In genomic region chr7:47460251-47460989, GRCh38 we compare ENCODE assay signal across 11 cellular contexts.
DNase-seq lines count a peak whose midpoint lies in the region; ATAC-seq, FAIRE-seq and TF ChIP-seq lines count a peak whose summit lies in the region.
"Had no signal": no experiment of that assay in that cellular context is flagged by ENCODE, and none has a peak within 500 bp of the region (broad histone marks: within the 10 kb centered on the region; RNA-seq: fewer than 3 reads in every experiment).

No MANE protein-coding gene starts in this region.

- ATAC-seq in heart right ventricle = no peak
- ATAC-seq in Right ventricle myocardium superior (ENCODE audit: poor library complexity) = no peak
- no peak for ATAC-seq in HepG2
- ATAC-seq in activated T-cell treated with anti-CD3 and anti-CD28 coated beads, Interleukin-2, amount 50 U/mL, for 4 hours = no peak
- no peak for ATAC-seq in HG02642 (IDR thresholded peaks at IDR 0.05; ENCODE audit: poor library complexity, unreplicated experiment)
- ATAC-seq: activated T-helper 17 cell treated with anti-CD3 and anti-CD28 coated beads, Interleukin-2, amount 50 U/mL, for 72 hours; GM23338 had no signal

- no peak overlapping the region for H3K9ac ChIP-seq in HepG2 (ENCODE audit: insufficient read depth, low read depth, low read length)
- no peak overlapping the region for H3K9ac ChIP-seq in endodermal cell (ENCODE audit: extremely low read depth, low read length, poor library complexity, severe bottlenecking)

- H3K9me3 ChIP-seq in heart right ventricle = no peaks in the 10 kb centered on the region
- no peaks in the 10 kb centered on the region for H3K9me3 ChIP-seq in HepG2 (ENCODE audit: low read length)
- H3K9me3 ChIP-seq in endodermal cell (ENCODE audit: control insufficient read depth, low read length) = no peaks in the 10 kb centered on the region

- no peaks in the 10 kb centered on the region for H3K9me3 Mint-ChIP-seq in endodermal cell
- no peaks in the 10 kb centered on the region for H3K9me3 Mint-ChIP-seq in activated T-cell treated with anti-CD3 and anti-CD28 coated beads, Interleukin-2, amount 50 U/mL, for 4 hours
- H3K9me3 Mint-ChIP-seq: activated T-helper 17 cell treated with anti-CD3 and anti-CD28 coated beads, Interleukin-2, amount 50 U/mL, for 72 hours; GM23338 had no signal

- WGBS in heart right ventricle, 2 donors = 77 to 83% methylated on average over 11 of the region's 11 CpGs
- WGBS in HepG2 (ENCODE audit: low lambda C conversion rate) = 96% methylated on average over 8 of the region's 11 CpGs
- WGBS in endodermal cell (ENCODE audit: insufficient coverage in 1 of 2, insufficient read length in 1 of 2), 2 experiments = 92 to 94% methylated on average over 7 to 11 of the region's 11 CpGs

- peaks cover 62% of the 10 kb centered on the region for H4K20me1 ChIP-seq in HepG2 (ENCODE audit: insufficient read depth, low read length)

- intact Hi-C loops in heart right ventricle (cut with DNase I) = no loop called here
- intact Hi-C loops in Right ventricle myocardium superior (cut with DNase I) = no loop called here
- intact Hi-C loops in HepG2 (cut with micrococcal nuclease; ENCODE audit: unreplicated experiment) = no loop called here

- no peak overlapping the region for H3K27ac Mint-ChIP-seq in endodermal cell
- H3K27ac Mint-ChIP-seq: activated T-helper 17 cell treated with anti-CD3 and anti-CD28 coated beads, Interleukin-2, amount 50 U/mL, for 72 hours; GM23338 had no signal

- no TSS peak for BruUV-seq in HepG2 (replicated peaks; lab: Mats Ljungman, UMichigan)

- H3K4me3 ChIP-seq in heart right ventricle (no peak overlapping the region), HepG2 (replicated peaks in 1 of 3; ENCODE audit: insufficient read depth in 1 of 3, low read depth in 2 of 3, low read length in 3 of 3) (no peak overlapping the region), endodermal cell (ENCODE audit: low read length) (no peak overlapping the region)
- H3K4me3 ChIP-seq: GM23338 had no signal

- H3K36me3 Mint-ChIP-seq in endodermal cell (ENCODE audit: low read depth) = peaks cover 2% of the 10 kb centered on the region
- H3K36me3 Mint-ChIP-seq in activated T-cell treated with anti-CD3 and anti-CD28 coated beads, Interleukin-2, amount 50 U/mL, for 4 hours (ENCODE audit: insufficient read depth) = no peaks in the 10 kb centered on the region

- TF ChIP-seq POLR2A in HepG2 (IDR thresholded peaks at IDR 0.05; ENCODE audit: insufficient read depth in 1 of 2, low read depth in 2 of 2, low read length in 2 of 2) = no peak

- no peak overlapping the region for H3K4me3 Mint-ChIP-seq in endodermal cell
- no peak overlapping the region for H3K4me3 Mint-ChIP-seq in activated T-cell treated with anti-CD3 and anti-CD28 coated beads, Interleukin-2, amount 50 U/mL, for 4 hours
- H3K4me3 Mint-ChIP-seq: activated T-helper 17 cell treated with anti-CD3 and anti-CD28 coated beads, Interleukin-2, amount 50 U/mL, for 72 hours; GM23338 had no signal

- no peak overlapping the region for H2AFZ ChIP-seq in HepG2 (ENCODE audit: low read length)
- H2AFZ ChIP-seq: GM23338 had no signal

- no peak for TF ChIP-seq EP300 in HepG2 (IDR thresholded peaks at IDR 0.05; ENCODE audit: low read depth in 2 of 2, low read length in 2 of 2)
- TF ChIP-seq EP300 in HepG2 (CRISPR knock-in tag; IDR thresholded peaks at IDR 0.05; ENCODE audit: borderline replicate concordance) = no peak

- peaks cover 94% of the 10 kb centered on the region for H3K79me2 ChIP-seq in HepG2 (ENCODE audit: insufficient read depth, low read length)

- DNase-seq in heart right ventricle (no peak), Right ventricle myocardium superior (no peak), NCI-H524 treated with DMSO at 0.1 percent for 48 hours (lab: John Stamatoyannopoulos, UW) (peak; percentile 5), HepG2 (ENCODE audit: low spot score) (no peak), dermis blood vessel endothelial cell (no peak), endodermal cell (no peak)
- DNase-seq in activated T-cell treated with anti-CD3 and anti-CD28 coated beads, Interleukin-2, amount 50 U/mL, for 4 hours = no peak
- DNase-seq: T-helper 2 cell had no signal

- H3K27me3 Mint-ChIP-seq in endodermal cell (ENCODE audit: insufficient read depth) = no peaks in the 10 kb centered on the region
- H3K27me3 Mint-ChIP-seq in activated T-cell treated with anti-CD3 and anti-CD28 coated beads, Interleukin-2, amount 50 U/mL, for 4 hours (ENCODE audit: low read depth) = peaks cover 3% of the 10 kb centered on the region
- H3K27me3 Mint-ChIP-seq: activated T-helper 17 cell treated with anti-CD3 and anti-CD28 coated beads, Interleukin-2, amount 50 U/mL, for 72 hours had no signal

- no peak for TF ChIP-seq RAD21 in HepG2 (CRISPR knock-in tag; IDR thresholded peaks at IDR 0.05)

- in situ Hi-C loops in HepG2 (cut with HindIII; ENCODE audit: extremely low pct_ligation_motif_present, low pct_unique_long_range_greater_than_20kb) = no loop called here

- no peak overlapping the region for H3K4me2 ChIP-seq in HepG2 (ENCODE audit: low read depth, low read length)
- H3K4me2 ChIP-seq: GM23338 had no signal

- peaks cover 0 to 7% (median 0%) of the 10 kb centered on the region in 9 donors for H3K36me3 ChIP-seq in heart right ventricle
- peaks cover 26 to 40% of the 10 kb centered on the region in 2 experiments; a peak in 4 of 5 replicates for H3K36me3 ChIP-seq in HepG2 (replicated peaks in 1 of 2; ENCODE audit: control insufficient read depth in 1 of 2, insufficient read depth in 2 of 2, low read length in 2 of 2)
- no peaks in the 10 kb centered on the region for H3K36me3 ChIP-seq in endodermal cell (ENCODE audit: control insufficient read depth, insufficient read depth, low read length)

- POLR2A ChIA-PET in HepG2 (lab: Yijun Ruan, JAX) = interaction anchor here (0.9 to 2.2 kb wide), 2 partner anchors 11 to 15 kb away, joined by 3 to 5 read pairs; no protein-coding TSS in a partner anchor

- H3K4me1 ChIP-seq in heart right ventricle (peaks cover 13 to 59% (median 46%) of the 10 kb centered on the region in 9 donors), HepG2 (ENCODE audit: insufficient read depth, low read length) (peaks cover 45% of the 10 kb centered on the region), endodermal cell (ENCODE audit: control insufficient read depth, insufficient read depth, low read length) (no peaks in the 10 kb centered on the region)

- peaks cover 4% of the 10 kb centered on the region for H3K4me1 Mint-ChIP-seq in endodermal cell
- H3K4me1 Mint-ChIP-seq in activated T-cell treated with anti-CD3 and anti-CD28 coated beads, Interleukin-2, amount 50 U/mL, for 4 hours (ENCODE audit: low read depth) = no peaks in the 10 kb centered on the region
- H3K4me1 Mint-ChIP-seq: activated T-helper 17 cell treated with anti-CD3 and anti-CD28 coated beads, Interleukin-2, amount 50 U/mL, for 72 hours had no signal

- FAIRE-seq in HepG2 (lab: Jason Lieb, UNC) = no peak

- TF ChIP-seq CTCF in heart right ventricle (IDR thresholded peaks at IDR 0.05) = no peak
- TF ChIP-seq CTCF in HepG2 (CRISPR knock-in tag; IDR thresholded peaks at IDR 0.05) = no peak
- TF ChIP-seq CTCF in endodermal cell (conservative IDR thresholded peaks at IDR 0.05) = no peak

- no peaks in the 10 kb centered on the region for H3K27me3 ChIP-seq in heart right ventricle
- H3K27me3 ChIP-seq in HepG2 (ENCODE audit: control insufficient read depth in 1 of 2, insufficient read depth in 2 of 2, low read length in 2 of 2) = no peaks in the 10 kb centered on the region
- H3K27me3 ChIP-seq in endodermal cell (ENCODE audit: control insufficient read depth, insufficient read depth, low read length, poor library complexity, severe bottlenecking) = no peaks in the 10 kb centered on the region

- CTCF ChIA-PET in HepG2 (lab: Yijun Ruan, JAX; ENCODE audit: low intra/inter-chr PET ratio, low total read pairs) = no interaction called here

- peak overlapping the region in 8 of 10 donors; percentile 1 to 72 (median 53) for H3K27ac ChIP-seq in heart right ventricle
- H3K27ac ChIP-seq in HepG2 (ENCODE audit: extremely low read length, insufficient read depth, low read length) = no peak overlapping the region
- no peak overlapping the region for H3K27ac ChIP-seq in endodermal cell (ENCODE audit: low read depth, low read length)

TF ChIP-seq in HepG2, 621 proteins besides CTCF, POLR2A, EP300 and RAD21:
- TF ChIP-seq SNAI1 (CRISPR knock-in tag; IDR thresholded peaks at IDR 0.05; ENCODE audit: borderline replicate concordance) (no peak), NFE2L2 (IDR thresholded peaks at IDR 0.05; ENCODE audit: low read length) (no peak), GZF1 (CRISPR knock-in tag; IDR thresholded peaks at IDR 0.05) (no peak), AGO2 (optimal IDR thresholded peaks at IDR 0.05; ENCODE audit: low read depth, low read length) (peak; percentile 24)
- TF ChIP-seq, protein P1, sequence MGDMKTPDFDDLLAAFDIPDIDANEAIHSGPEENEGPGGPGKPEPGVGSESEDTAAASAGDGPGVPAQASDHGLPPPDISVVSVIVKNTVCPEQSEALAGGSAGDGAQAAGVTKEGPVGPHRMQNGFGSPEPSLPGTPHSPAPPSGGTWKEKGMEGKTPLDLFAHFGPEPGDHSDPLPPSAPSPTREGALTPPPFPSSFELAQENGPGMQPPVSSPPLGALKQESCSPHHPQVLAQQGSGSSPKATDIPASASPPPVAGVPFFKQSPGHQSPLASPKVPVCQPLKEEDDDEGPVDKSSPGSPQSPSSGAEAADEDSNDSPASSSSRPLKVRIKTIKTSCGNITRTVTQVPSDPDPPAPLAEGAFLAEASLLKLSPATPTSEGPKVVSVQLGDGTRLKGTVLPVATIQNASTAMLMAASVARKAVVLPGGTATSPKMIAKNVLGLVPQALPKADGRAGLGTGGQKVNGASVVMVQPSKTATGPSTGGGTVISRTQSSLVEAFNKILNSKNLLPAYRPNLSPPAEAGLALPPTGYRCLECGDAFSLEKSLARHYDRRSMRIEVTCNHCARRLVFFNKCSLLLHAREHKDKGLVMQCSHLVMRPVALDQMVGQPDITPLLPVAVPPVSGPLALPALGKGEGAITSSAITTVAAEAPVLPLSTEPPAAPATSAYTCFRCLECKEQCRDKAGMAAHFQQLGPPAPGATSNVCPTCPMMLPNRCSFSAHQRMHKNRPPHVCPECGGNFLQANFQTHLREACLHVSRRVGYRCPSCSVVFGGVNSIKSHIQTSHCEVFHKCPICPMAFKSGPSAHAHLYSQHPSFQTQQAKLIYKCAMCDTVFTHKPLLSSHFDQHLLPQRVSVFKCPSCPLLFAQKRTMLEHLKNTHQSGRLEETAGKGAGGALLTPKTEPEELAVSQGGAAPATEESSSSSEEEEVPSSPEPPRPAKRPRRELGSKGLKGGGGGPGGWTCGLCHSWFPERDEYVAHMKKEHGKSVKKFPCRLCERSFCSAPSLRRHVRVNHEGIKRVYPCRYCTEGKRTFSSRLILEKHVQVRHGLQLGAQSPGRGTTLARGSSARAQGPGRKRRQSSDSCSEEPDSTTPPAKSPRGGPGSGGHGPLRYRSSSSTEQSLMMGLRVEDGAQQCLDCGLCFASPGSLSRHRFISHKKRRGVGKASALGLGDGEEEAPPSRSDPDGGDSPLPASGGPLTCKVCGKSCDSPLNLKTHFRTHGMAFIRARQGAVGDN (CRISPR knock-in tag; IDR thresholded peaks at IDR 0.05) = 0 out of 2 replicates have a peak, but pooled peaks have one; percentile 22

Comparison
In these comparisons a context has a peak if more than half of its experiments do, and no peak if none do; other contexts are left out.
1. H3K27ac ChIP-seq: peak in heart right ventricle (8 of 10); none in HepG2 (single experiment) and endodermal cell (single experiment).